In genomic region chr11:71917646-71918045, GRCh38 we compare ENCODE assay signal across 30 cellular contexts. TPM values are rescaled to one million over a fixed set of nuclear protein-coding genes. Genes with fewer than 3 reads are reported as not detected.
"Had no signal": no experiment of that assay in that cellular context is flagged by ENCODE, and none has a peak within 500 bp of the region (broad histone marks: within the 10 kb centered on the region; RNA-seq: fewer than 3 reads in every experiment).

No MANE protein-coding gene starts in this region.

- H3K27me3 ChIP-seq: cardiac muscle cell had no signal

- H3K4me3 ChIP-seq: cardiac muscle cell, SK-N-MC had no signal

- H3K27me3 Mint-ChIP-seq: activated naive CD8-positive, alpha-beta T cell; brain had no signal

- H3K27ac Mint-ChIP-seq: activated naive CD8-positive, alpha-beta T cell; brain; WTC11 had no signal

- H3K9me3 Mint-ChIP-seq: activated T-cell treated with anti-CD3 and anti-CD28 coated beads, Interleukin-2, amount 50 U/mL, for 4 hours; brain; WTC11 had no signal

- H3K4me3 Mint-ChIP-seq: activated naive CD8-positive, alpha-beta T cell; activated T-cell treated with anti-CD3 and anti-CD28 coated beads, Interleukin-2, amount 50 U/mL, for 4 hours; brain; WTC11 had no signal

- ATAC-seq: activated T-cell treated with anti-CD3 and anti-CD28 coated beads, Interleukin-2, amount 50 U/mL, for 4 hours; WTC11 had no signal

- H3K27ac ChIP-seq: cardiac muscle cell, SK-N-MC had no signal

- DNase-seq: activated CD4-positive, alpha-beta T cell treated with anti-CD3 and anti-CD28 coated beads for 48 hours; activated CD4-positive, alpha-beta T cell treated with anti-CD3 and anti-CD28 coated beads, Interleukin-2, amount 50 U/mL, for 4 hours; activated CD4-positive, CD25-positive, alpha-beta regulatory T cell treated with anti-CD3 and anti-CD28 coated beads, Interleukin-2, amount 50 U/mL, for 72 hours; activated effector memory CD4-positive, alpha-beta T cell treated with anti-CD3 and anti-CD28 coated beads, Interleukin-2, amount 50 U/mL, for 16 hours; activated naive CD4-positive, alpha-beta T cell treated with Interleukin-2 at 50 U/mL for 16 hours; activated T-cell treated with anti-CD3 and anti-CD28 coated beads, Interleukin-2, amount 50 U/mL, for 4 hours; amygdala; MV-4-11; NCI-H1092 treated with DMSO at 0.1 percent for 48 hours; NCI-H1417 treated with DMSO at 0.1 percent for 48 hours; NCI-H1694; NCI-H2029; NCI-H2107; NCI-H2171 treated with DMSO at 0.1 percent for 48 hours; NCI-H226; NCI-H526 treated with DMSO at 0.1 percent for 48 hours; NCI-H82; SIG-M5; T-helper 1 cell had no signal

- H3K4me1 Mint-ChIP-seq: brain, WTC11 had no signal

RNA-seq across cellular contexts. Expression of gene DEFB131B, which starts 39.4 kb away (rescaled TPM):
- total RNA-seq: activated T-cell treated with anti-CD3 and anti-CD28 coated beads, Interleukin-2, amount 50 U/mL, for 4 hours; astrocyte; cardiac muscle cell; LHCN-M2; M059J; NCI-H460; OCI-LY7; RPMI7951; WTC11 had no signal
- polyA plus RNA-seq: cardiac muscle cell had no signal
